Comparison of ENCODE assay signal across 1 cellular context in the genomic region with DNA sequence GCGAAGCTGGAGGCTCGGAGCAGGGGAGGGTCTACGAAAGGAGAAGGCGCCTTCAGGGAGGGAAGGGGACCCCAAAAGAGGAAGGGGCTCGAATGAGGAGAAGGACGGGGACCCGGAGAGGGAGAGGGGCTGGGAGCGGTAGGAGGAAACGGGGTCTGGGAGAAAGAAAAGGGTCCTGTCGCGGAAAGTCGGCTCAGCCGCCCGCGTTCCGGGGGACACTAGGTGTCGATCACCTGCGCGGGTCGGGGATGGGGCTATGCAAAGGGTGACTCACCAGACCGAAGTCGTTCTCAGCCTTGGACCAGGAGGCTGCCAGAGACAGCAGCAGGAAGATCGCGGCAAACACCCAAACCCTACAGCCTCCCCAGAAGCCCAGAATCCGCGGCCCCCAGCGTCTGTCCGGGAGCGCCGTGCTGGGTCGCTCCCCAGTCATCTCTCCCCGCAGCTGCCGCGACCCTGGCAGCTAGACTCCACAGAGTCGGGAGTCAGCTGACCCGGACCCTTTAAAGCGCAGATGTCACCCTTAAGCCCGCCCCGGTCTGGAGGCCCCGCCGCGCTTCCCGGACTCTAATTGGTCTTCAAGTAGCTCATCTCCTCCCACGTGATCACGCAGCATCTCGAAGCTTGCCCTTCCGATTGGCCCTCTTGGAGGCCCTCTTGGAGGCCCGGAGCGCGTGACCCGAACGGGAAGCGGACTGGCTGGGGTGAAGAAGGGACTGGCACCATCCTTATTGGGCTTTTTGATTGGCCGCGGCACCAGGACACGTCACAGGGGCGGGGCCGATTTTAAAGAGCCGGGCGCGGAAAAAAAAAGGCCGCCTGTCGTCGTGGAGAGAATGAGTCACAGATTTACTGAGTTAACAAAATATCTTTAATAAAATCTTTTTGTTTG.
A peak's percentile ranks its signal among the peaks of the same experiment; 100 is the strongest.
TF ChIP-seq lines count a peak whose summit lies in the region.

A gene (minus strand): TSS at position 478 of the 892 bp plus-strand sequence. CDS start 45 bp downstream, at position 433.

TF ChIP-seq in K562, 482 proteins besides CTCF, POLR2A, EP300 and RAD21 (continued from another document and continues in another):
- TF ChIP-seq, protein P1, sequence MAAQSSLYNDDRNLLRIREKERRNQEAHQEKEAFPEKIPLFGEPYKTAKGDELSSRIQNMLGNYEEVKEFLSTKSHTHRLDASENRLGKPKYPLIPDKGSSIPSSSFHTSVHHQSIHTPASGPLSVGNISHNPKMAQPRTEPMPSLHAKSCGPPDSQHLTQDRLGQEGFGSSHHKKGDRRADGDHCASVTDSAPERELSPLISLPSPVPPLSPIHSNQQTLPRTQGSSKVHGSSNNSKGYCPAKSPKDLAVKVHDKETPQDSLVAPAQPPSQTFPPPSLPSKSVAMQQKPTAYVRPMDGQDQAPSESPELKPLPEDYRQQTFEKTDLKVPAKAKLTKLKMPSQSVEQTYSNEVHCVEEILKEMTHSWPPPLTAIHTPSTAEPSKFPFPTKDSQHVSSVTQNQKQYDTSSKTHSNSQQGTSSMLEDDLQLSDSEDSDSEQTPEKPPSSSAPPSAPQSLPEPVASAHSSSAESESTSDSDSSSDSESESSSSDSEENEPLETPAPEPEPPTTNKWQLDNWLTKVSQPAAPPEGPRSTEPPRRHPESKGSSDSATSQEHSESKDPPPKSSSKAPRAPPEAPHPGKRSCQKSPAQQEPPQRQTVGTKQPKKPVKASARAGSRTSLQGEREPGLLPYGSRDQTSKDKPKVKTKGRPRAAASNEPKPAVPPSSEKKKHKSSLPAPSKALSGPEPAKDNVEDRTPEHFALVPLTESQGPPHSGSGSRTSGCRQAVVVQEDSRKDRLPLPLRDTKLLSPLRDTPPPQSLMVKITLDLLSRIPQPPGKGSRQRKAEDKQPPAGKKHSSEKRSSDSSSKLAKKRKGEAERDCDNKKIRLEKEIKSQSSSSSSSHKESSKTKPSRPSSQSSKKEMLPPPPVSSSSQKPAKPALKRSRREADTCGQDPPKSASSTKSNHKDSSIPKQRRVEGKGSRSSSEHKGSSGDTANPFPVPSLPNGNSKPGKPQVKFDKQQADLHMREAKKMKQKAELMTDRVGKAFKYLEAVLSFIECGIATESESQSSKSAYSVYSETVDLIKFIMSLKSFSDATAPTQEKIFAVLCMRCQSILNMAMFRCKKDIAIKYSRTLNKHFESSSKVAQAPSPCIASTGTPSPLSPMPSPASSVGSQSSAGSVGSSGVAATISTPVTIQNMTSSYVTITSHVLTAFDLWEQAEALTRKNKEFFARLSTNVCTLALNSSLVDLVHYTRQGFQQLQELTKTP (IDR thresholded peaks at IDR 0.05; ENCODE audit: low read depth in 1 of 2, partially characterized antibody in 2 of 2), result peak in 1 of 2 experiments; percentile 71
- peak; percentile 89 for TF ChIP-seq FIP1L1 (IDR thresholded peaks at IDR 0.05; ENCODE audit: low read depth, low read length, poor library complexity, severe bottlenecking)
- TF ChIP-seq TOE1 (IDR thresholded peaks at IDR 0.05; ENCODE audit: borderline replicate concordance), result peak; percentile 99
- no peak for TF ChIP-seq TOE1 (CRISPR knock-in tag; IDR thresholded peaks at IDR 0.05; ENCODE audit: borderline replicate concordance, low read depth)
- no peak for TF ChIP-seq FOXK1 (CRISPR knock-in tag; IDR thresholded peaks at IDR 0.05; ENCODE audit: borderline replicate concordance)
- no peak for TF ChIP-seq PYGO2 (tag; IDR thresholded peaks at IDR 0.05)
- TF ChIP-seq HLTF (IDR thresholded peaks at IDR 0.05), result 0 out of 2 replicates have a peak, but pooled peaks have one; percentile 85
- TF ChIP-seq ZFPM2 (CRISPR knock-in tag; IDR thresholded peaks at IDR 0.05), result peak; percentile 22; the same call in 1 of the 2 replicates
- TF ChIP-seq, protein P2, sequence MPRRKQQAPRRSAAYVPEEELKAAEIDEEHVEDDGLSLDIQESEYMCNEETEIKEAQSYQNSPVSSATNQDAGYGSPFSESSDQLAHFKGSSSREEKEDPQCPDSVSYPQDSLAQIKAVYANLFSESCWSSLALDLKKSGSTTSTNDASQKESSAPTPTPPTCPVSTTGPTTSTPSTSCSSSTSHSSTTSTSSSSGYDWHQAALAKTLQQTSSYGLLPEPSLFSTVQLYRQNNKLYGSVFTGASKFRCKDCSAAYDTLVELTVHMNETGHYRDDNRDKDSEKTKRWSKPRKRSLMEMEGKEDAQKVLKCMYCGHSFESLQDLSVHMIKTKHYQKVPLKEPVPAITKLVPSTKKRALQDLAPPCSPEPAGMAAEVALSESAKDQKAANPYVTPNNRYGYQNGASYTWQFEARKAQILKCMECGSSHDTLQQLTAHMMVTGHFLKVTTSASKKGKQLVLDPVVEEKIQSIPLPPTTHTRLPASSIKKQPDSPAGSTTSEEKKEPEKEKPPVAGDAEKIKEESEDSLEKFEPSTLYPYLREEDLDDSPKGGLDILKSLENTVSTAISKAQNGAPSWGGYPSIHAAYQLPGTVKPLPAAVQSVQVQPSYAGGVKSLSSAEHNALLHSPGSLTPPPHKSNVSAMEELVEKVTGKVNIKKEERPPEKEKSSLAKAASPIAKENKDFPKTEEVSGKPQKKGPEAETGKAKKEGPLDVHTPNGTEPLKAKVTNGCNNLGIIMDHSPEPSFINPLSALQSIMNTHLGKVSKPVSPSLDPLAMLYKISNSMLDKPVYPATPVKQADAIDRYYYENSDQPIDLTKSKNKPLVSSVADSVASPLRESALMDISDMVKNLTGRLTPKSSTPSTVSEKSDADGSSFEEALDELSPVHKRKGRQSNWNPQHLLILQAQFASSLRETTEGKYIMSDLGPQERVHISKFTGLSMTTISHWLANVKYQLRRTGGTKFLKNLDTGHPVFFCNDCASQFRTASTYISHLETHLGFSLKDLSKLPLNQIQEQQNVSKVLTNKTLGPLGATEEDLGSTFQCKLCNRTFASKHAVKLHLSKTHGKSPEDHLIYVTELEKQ (CRISPR knock-in tag; IDR thresholded peaks at IDR 0.05), result 0 out of 2 replicates have a peak, but pooled peaks have one; percentile 13
- TF ChIP-seq MBD2 (IDR thresholded peaks at IDR 0.05; ENCODE audit: borderline replicate concordance, low read depth), result peak; percentile 92
- TF ChIP-seq, protein P3, sequence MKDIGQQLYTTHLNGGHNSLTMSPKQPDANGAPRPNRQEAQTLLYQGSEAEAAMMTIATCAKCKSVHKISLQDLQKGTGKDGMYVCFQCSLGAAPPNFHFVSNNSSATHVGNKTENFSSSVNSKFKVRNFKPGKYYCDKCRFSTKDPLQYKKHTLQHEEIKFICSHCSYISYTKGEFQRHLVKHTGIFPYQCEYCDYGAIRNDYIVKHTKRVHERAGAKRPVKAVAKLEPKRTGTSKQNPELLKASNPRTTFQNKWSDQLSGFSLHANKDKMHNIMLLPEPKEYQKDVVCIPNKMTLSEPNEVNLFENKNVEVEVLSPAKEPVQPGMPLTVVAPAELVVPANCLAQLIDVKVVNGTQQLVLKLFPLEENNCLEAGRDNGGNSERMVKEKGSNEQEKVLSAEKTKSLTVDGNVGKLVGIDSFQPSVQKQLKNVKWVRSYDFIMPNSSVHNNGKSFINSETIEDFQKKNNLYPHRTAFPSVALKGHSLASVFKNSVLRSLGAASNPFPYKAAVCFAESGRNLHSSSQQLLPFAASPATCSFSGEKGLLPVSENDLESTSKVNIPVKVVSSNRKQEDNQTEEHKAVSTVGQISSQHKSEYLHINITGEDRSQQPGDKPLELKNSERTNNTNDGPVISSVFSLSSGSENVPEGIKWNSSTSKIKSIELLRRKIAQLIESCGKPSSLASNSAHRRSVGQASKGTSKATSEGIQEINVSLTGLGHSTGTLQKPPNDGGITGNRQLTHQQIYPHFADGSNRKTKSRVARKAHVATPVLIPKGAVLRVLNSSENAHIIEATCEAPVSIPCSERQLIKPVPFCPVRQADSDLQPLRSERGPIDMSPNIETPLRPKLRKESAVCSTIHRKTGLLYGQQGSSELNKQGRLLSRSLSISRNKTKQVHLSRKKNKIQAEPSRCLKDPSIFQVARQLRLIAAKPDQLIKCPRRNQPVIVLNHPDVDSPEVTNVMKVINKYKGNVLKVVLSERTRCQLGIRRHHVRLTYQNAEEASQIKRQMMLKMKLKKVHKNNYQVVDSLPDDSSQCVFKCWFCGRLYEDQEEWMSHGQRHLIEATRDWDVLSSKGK (CRISPR knock-in tag; IDR thresholded peaks at IDR 0.05), result no peak
- TF ChIP-seq CEBPB (tag; IDR thresholded peaks at IDR 0.05), result no peak
- TF ChIP-seq MYBL2 (IDR thresholded peaks at IDR 0.05; ENCODE audit: low read depth), result no peak; the same call in 1 of the 2 replicates
- no peak for TF ChIP-seq MYBL2 (CRISPR knock-in tag; IDR thresholded peaks at IDR 0.05; ENCODE audit: borderline replicate concordance)
- TF ChIP-seq, protein P4, sequence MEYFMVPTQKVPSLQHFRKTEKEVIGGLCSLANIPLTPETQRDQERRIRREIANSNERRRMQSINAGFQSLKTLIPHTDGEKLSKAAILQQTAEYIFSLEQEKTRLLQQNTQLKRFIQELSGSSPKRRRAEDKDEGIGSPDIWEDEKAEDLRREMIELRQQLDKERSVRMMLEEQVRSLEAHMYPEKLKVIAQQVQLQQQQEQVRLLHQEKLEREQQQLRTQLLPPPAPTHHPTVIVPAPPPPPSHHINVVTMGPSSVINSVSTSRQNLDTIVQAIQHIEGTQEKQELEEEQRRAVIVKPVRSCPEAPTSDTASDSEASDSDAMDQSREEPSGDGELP (CRISPR knock-in tag; IDR thresholded peaks at IDR 0.05; ENCODE audit: borderline replicate concordance), result peak; percentile 100
- TF ChIP-seq FOXK2 (conservative IDR thresholded peaks at IDR 0.05 in 1 of 2, IDR thresholded peaks at IDR 0.05 in 1 of 2; ENCODE audit: low read depth in 2 of 2), result peak; percentile 66 to 90; a peak in 3 of 4 replicates
- TF ChIP-seq, protein P5, sequence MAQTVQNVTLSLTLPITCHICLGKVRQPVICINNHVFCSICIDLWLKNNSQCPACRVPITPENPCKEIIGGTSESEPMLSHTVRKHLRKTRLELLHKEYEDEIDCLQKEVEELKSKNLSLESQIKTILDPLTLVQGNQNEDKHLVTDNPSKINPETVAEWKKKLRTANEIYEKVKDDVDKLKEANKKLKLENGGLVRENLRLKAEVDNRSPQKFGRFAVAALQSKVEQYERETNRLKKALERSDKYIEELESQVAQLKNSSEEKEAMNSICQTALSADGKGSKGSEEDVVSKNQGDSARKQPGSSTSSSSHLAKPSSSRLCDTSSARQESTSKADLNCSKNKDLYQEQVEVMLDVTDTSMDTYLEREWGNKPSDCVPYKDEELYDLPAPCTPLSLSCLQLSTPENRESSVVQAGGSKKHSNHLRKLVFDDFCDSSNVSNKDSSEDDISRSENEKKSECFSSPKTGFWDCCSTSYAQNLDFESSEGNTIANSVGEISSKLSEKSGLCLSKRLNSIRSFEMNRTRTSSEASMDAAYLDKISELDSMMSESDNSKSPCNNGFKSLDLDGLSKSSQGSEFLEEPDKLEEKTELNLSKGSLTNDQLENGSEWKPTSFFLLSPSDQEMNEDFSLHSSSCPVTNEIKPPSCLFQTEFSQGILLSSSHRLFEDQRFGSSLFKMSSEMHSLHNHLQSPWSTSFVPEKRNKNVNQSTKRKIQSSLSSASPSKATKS (CRISPR knock-in tag; IDR thresholded peaks at IDR 0.05), result no peak
- TF ChIP-seq SIN3B (IDR thresholded peaks at IDR 0.05; ENCODE audit: low read depth), result peak; percentile 86
- TF ChIP-seq ZNF140 (CRISPR knock-in tag; IDR thresholded peaks at IDR 0.05), result no peak
- peak; percentile 73 for TF ChIP-seq SMAD4 (CRISPR knock-in tag; conservative IDR thresholded peaks at IDR 0.05)
- TF ChIP-seq ELF4 (CRISPR knock-in tag; IDR thresholded peaks at IDR 0.05), result no peak
- peak; percentile 87 for TF ChIP-seq JUND (IDR thresholded peaks at IDR 0.05; ENCODE audit: borderline replicate concordance, low read depth, low read length)
- peak; percentile 85; the same call in 2 of the 3 replicates for TF ChIP-seq JUND (tag; IDR thresholded peaks at IDR 0.05; ENCODE audit: borderline replicate concordance, low read depth, low read length)
- no peak for TF ChIP-seq BRD9 (IDR thresholded peaks at IDR 0.05; ENCODE audit: low read depth, partially characterized antibody)
- TF ChIP-seq, protein P6, sequence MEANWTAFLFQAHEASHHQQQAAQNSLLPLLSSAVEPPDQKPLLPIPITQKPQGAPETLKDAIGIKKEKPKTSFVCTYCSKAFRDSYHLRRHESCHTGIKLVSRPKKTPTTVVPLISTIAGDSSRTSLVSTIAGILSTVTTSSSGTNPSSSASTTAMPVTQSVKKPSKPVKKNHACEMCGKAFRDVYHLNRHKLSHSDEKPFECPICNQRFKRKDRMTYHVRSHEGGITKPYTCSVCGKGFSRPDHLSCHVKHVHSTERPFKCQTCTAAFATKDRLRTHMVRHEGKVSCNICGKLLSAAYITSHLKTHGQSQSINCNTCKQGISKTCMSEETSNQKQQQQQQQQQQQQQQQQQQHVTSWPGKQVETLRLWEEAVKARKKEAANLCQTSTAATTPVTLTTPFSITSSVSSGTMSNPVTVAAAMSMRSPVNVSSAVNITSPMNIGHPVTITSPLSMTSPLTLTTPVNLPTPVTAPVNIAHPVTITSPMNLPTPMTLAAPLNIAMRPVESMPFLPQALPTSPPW (CRISPR knock-in tag; IDR thresholded peaks at IDR 0.05), result peak; percentile 81; the same call in 1 of the 2 replicates
- no peak for TF ChIP-seq ZNF311 (CRISPR knock-in tag; IDR thresholded peaks at IDR 0.05)
- TF ChIP-seq YBX1 (IDR thresholded peaks at IDR 0.05), result 0 out of 2 replicates have a peak, but pooled peaks have one; percentile 42
- TF ChIP-seq TSC22D4 (tag; IDR thresholded peaks at IDR 0.05), result no peak
- TF ChIP-seq, protein P7, sequence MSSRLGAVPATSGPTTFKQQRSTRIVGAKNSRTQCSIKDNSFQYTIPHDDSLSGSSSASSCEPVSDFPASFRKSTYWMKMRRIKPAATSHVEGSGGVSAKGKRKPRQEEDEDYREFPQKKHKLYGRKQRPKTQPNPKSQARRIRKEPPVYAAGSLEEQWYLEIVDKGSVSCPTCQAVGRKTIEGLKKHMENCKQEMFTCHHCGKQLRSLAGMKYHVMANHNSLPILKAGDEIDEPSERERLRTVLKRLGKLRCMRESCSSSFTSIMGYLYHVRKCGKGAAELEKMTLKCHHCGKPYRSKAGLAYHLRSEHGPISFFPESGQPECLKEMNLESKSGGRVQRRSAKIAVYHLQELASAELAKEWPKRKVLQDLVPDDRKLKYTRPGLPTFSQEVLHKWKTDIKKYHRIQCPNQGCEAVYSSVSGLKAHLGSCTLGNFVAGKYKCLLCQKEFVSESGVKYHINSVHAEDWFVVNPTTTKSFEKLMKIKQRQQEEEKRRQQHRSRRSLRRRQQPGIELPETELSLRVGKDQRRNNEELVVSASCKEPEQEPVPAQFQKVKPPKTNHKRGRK (tag; IDR thresholded peaks at IDR 0.05), result peak; percentile 72
- peak; percentile 55 for TF ChIP-seq SP2 (IDR thresholded peaks at IDR 0.05; ENCODE audit: extremely low read depth, low read depth, low read length, poor library complexity, severe bottlenecking)
- TF ChIP-seq, protein P8, sequence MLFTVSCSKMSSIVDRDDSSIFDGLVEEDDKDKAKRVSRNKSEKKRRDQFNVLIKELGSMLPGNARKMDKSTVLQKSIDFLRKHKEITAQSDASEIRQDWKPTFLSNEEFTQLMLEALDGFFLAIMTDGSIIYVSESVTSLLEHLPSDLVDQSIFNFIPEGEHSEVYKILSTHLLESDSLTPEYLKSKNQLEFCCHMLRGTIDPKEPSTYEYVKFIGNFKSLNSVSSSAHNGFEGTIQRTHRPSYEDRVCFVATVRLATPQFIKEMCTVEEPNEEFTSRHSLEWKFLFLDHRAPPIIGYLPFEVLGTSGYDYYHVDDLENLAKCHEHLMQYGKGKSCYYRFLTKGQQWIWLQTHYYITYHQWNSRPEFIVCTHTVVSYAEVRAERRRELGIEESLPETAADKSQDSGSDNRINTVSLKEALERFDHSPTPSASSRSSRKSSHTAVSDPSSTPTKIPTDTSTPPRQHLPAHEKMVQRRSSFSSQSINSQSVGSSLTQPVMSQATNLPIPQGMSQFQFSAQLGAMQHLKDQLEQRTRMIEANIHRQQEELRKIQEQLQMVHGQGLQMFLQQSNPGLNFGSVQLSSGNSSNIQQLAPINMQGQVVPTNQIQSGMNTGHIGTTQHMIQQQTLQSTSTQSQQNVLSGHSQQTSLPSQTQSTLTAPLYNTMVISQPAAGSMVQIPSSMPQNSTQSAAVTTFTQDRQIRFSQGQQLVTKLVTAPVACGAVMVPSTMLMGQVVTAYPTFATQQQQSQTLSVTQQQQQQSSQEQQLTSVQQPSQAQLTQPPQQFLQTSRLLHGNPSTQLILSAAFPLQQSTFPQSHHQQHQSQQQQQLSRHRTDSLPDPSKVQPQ (CRISPR knock-in tag; IDR thresholded peaks at IDR 0.05; ENCODE audit: borderline replicate concordance), result 0 out of 2 replicates have a peak, but pooled peaks have one; percentile 5
